ENCODE assay signal across 13 cellular contexts in genomic region chr14:61607570-61608244, GRCh38.
A peak's percentile ranks its signal among the peaks of the same experiment; 100 is the strongest.
DNase-seq lines count a peak whose midpoint lies in the region; ATAC-seq, FAIRE-seq and TF ChIP-seq lines count a peak whose summit lies in the region.
"Had no signal": no experiment of that assay in that cellular context is flagged by ENCODE, and none has a peak within 500 bp of the region (broad histone marks: within the 10 kb centered on the region; RNA-seq: fewer than 3 reads in every experiment).

No MANE protein-coding gene starts in this region.

- no peak overlapping the region for H4K91ac ChIP-seq in H1 (replicated peaks; ENCODE audit: insufficient read length, low read length)

- TF ChIP-seq EP300 in H1 (IDR thresholded peaks at IDR 0.05; ENCODE audit: borderline replicate concordance in 1 of 2, low read depth in 2 of 2, low read length in 2 of 2) = no peak

- no peak overlapping the region for H3K9ac ChIP-seq in H1 (replicated peaks in 1 of 4; ENCODE audit: extremely low read depth in 1 of 4, low read depth in 3 of 4, low read length in 3 of 4)

- H3K23ac ChIP-seq in H1 (ENCODE audit: insufficient read length) = no peak overlapping the region

- H3K27ac Mint-ChIP-seq in T-helper 17 cell = no peak overlapping the region
- H3K27ac Mint-ChIP-seq: activated CD4-positive, alpha-beta memory T cell treated with anti-CD3 and anti-CD28 coated beads, Interleukin-2, amount 10 ng/mL, durations not matched to agents 7 days and 5 days had no signal

- H2BK12ac ChIP-seq in H1 (ENCODE audit: low read depth, low read length) = peak overlapping the region; percentile 98; the same call in 1 of the 2 replicates

- H3K27ac ChIP-seq in H1 (ENCODE audit: low read depth, low read length) = no peak overlapping the region
- H3K27ac ChIP-seq: tibial artery had no signal

- peak overlapping the region in 1 of 2 experiments; percentile 72; a peak in 1 of 4 replicates for H3K4me2 ChIP-seq in H1 (ENCODE audit: insufficient read depth in 1 of 2, low read depth in 2 of 2, low read length in 2 of 2)

- H3K56ac ChIP-seq in H1 (replicated peaks; ENCODE audit: insufficient read length, low read depth, low read length) = no peak overlapping the region

- no peak overlapping the region for H2BK120ac ChIP-seq in H1 (replicated peaks; ENCODE audit: low read depth, low read length)

- H3K36me3 Mint-ChIP-seq in T-helper 17 cell (ENCODE audit: low read depth) = peaks cover 2% of the 10 kb centered on the region

- H3K4me3 Mint-ChIP-seq in T-helper 17 cell = no peak overlapping the region
- H3K4me3 Mint-ChIP-seq: activated CD4-positive, alpha-beta memory T cell treated with anti-CD3 and anti-CD28 coated beads, Interleukin-2, amount 10 ng/mL, durations not matched to agents 7 days and 5 days had no signal

- H4K20me1 ChIP-seq in H1 (replicated peaks in 1 of 2; ENCODE audit: control insufficient read depth in 1 of 2, insufficient read depth in 2 of 2, low read length in 2 of 2) = no peaks in the 10 kb centered on the region

- no peaks in the 10 kb centered on the region; the same call in 1 of the 2 replicates for H3K23me2 ChIP-seq in H1 (ENCODE audit: low read depth, low read length)

- H2AK5ac ChIP-seq in H1 (ENCODE audit: low read depth, low read length) = no peak overlapping the region

- peak overlapping the region; percentile 42 for H3K18ac ChIP-seq in H1 (ENCODE audit: extremely low read depth, low read length)

- H4K5ac ChIP-seq in H1 (ENCODE audit: insufficient read length, low read depth, low read length) = no peak overlapping the region

- TF ChIP-seq POLR2A in H1 (IDR thresholded peaks at IDR 0.05; ENCODE audit: control extremely low read depth in 1 of 2, low read depth in 2 of 2, low read length in 2 of 2) = no peak
- no peak for TF ChIP-seq POLR2A in GM12891 (IDR thresholded peaks at IDR 0.05; ENCODE audit: low read depth, low read length)

- FAIRE-seq in H1 (lab: Jason Lieb, UNC) (no peak), GM19239 (lab: Jason Lieb, UNC) (no peak), GM12891 (lab: Jason Lieb, UNC) (no peak)

- H3K4ac ChIP-seq in H1 (replicated peaks; ENCODE audit: insufficient read length, low read depth, low read length) = no peak overlapping the region

- ATAC-seq in GM18907 (IDR thresholded peaks at IDR 0.05; ENCODE audit: unreplicated experiment) = peak; percentile 61
- no peak for ATAC-seq in T-helper 17 cell
- ATAC-seq: Right ventricle myocardium inferior had no signal

- H3K27me3 Mint-ChIP-seq in T-helper 17 cell = peaks cover 4% of the 10 kb centered on the region

- H2AFZ ChIP-seq in H1 (ENCODE audit: low read length) = no peak overlapping the region

- WGBS in H1 (ENCODE audit: extremely low coverage in 1 of 2, insufficient coverage in 1 of 2, insufficient read length in 1 of 2, insufficient replicate concordance in 2 of 2, low coverage in 1 of 2, low lambda C conversion rate in 2 of 2, missing lambda C conversion rate in 1 of 2), 2 experiments = 80% methylated on average over 7 of the region's 7 CpGs; no CpG with 5 or more reads in 1 of the 2 experiments

- TF ChIP-seq RAD21 in H1 (IDR thresholded peaks at IDR 0.05 in 1 of 2, conservative IDR thresholded peaks at IDR 0.05 in 1 of 2; ENCODE audit: low read depth in 2 of 2, low read length in 2 of 2) = peak in 1 of 2 experiments; percentile 29; a peak in 2 of 4 replicates

- H4K8ac ChIP-seq in H1 (ENCODE audit: extremely low read depth, insufficient read depth, low read length) = no peak overlapping the region; the same call in 1 of the 2 replicates

- no peak overlapping the region for H3K14ac ChIP-seq in H1 (ENCODE audit: insufficient read length)

- H3K36me3 ChIP-seq in H1 (ENCODE audit: control insufficient read depth in 2 of 4, insufficient read depth in 4 of 4, low read length in 3 of 4) = no peaks in the 10 kb centered on the region
- H3K36me3 ChIP-seq: tibial artery had no signal

- H3K9me3 ChIP-seq in H1 (ENCODE audit: insufficient read depth in 2 of 2, low read depth in 1 of 2, low read length in 1 of 2) = no peaks in the 10 kb centered on the region
- H3K9me3 ChIP-seq in T-helper 17 cell (ENCODE audit: control insufficient read depth, low read length, poor library complexity, severe bottlenecking) = no peaks in the 10 kb centered on the region
- H3K9me3 ChIP-seq: tibial artery had no signal

- peaks cover 13% of the 10 kb centered on the region for H3K4me1 Mint-ChIP-seq in T-helper 17 cell

- TF ChIP-seq CTCF in H1 (IDR thresholded peaks at IDR 0.05; ENCODE audit: control extremely low read depth in 1 of 3, insufficient read depth in 1 of 3, low read depth in 1 of 3, low read length in 3 of 3) = peak in 2 of 3 experiments; percentile 16 to 43; a peak in 3 of 4 replicates

- DNase-seq in NCI-H345 treated with DMSO at 0.1 percent for 48 hours (lab: John Stamatoyannopoulos, UW; ENCODE audit: unreplicated experiment) (peak; percentile 41), H1 (ENCODE audit: low read depth in 1 of 2, low spot score in 2 of 2) (no peak), retina (peak; percentile 85), GM19239 (ENCODE audit: insufficient read length, low spot score) (no peak), T-helper 17 cell (no peak), GM12891 (ENCODE audit: insufficient read length, low spot score) (no peak)
- DNase-seq: activated CD4-positive, alpha-beta memory T cell treated with anti-CD3 and anti-CD28 coated beads, Interleukin-2, amount 10 ng/mL, durations not matched to agents 7 days and 5 days; anterior cingulate cortex; mammary epithelial cell; MM.1S; tibial artery had no signal

- POLR2A ChIA-PET in H1 (lab: Charles Lee; ENCODE audit: partially characterized antibody) = interaction anchor here (3.5 kb wide), 1 partner anchor 88 kb away, joined by 23 read pairs; the partner anchor contains the start of gene HIF1A

- no peaks in the 10 kb centered on the region for H3K79me1 ChIP-seq in H1 (ENCODE audit: low read depth, low read length)

- no peak overlapping the region for H3K4me3 ChIP-seq in H1 (ENCODE audit: extremely low read depth in 1 of 4, insufficient read depth in 2 of 4, low read depth in 3 of 4, low read length in 4 of 4)
- H3K4me3 ChIP-seq: tibial artery had no signal

- CTCF ChIA-PET in H1 (lab: Charles Lee; ENCODE audit: partially characterized antibody) = interaction anchor here (0.9 to 1.8 kb wide), 7 partner anchors 9 to 71 kb away, joined by 3 to 6 read pairs (median 4); no protein-coding TSS in a partner anchor

- peak overlapping the region; percentile 54; the same call in 1 of the 2 replicates for H2BK5ac ChIP-seq in H1 (ENCODE audit: low read depth, low read length)

- H2BK20ac ChIP-seq in H1 (ENCODE audit: low read length) = peak overlapping the region; percentile 96; the same call in 1 of the 2 replicates

- no peaks in the 10 kb centered on the region; a peak in 1 of 4 replicates for H3K79me2 ChIP-seq in H1 (ENCODE audit: control insufficient read depth in 1 of 2, insufficient read depth in 2 of 2, low read length in 2 of 2)

- peak overlapping the region; percentile 99; the same call in 1 of the 2 replicates for H2BK15ac ChIP-seq in H1 (ENCODE audit: low read length)

- peaks cover 21 to 27% (median 21%) of the 10 kb centered on the region in 4 experiments for H3K4me1 ChIP-seq in H1 (replicated peaks in 1 of 4; ENCODE audit: control insufficient read depth in 3 of 4, insufficient read depth in 4 of 4, low read length in 3 of 4)

- H3K27me3 ChIP-seq in H1 (replicated peaks in 1 of 4; ENCODE audit: control insufficient read depth in 3 of 4, extremely low read depth in 1 of 4, insufficient read depth in 3 of 4, low read length in 3 of 4) = no peaks in the 10 kb centered on the region
- H3K27me3 ChIP-seq: tibial artery had no signal

TF ChIP-seq in H1, 55 proteins besides CTCF, POLR2A, EP300 and RAD21:
- no peak for TF ChIP-seq YY1 (IDR thresholded peaks at IDR 0.05; ENCODE audit: low read depth, low read length)
- TF ChIP-seq JUN (IDR thresholded peaks at IDR 0.05; ENCODE audit: low read depth, low read length) = no peak
- TF ChIP-seq TBP (IDR thresholded peaks at IDR 0.05; ENCODE audit: low read depth, low read length) = no peak
- TF ChIP-seq BRCA1 (IDR thresholded peaks at IDR 0.05; ENCODE audit: low read depth, low read length) = no peak
- TF ChIP-seq EZH2 (IDR thresholded peaks at IDR 0.05; ENCODE audit: low read depth, low read length, severe bottlenecking) = no peak
- TF ChIP-seq ATF3 (IDR thresholded peaks at IDR 0.05; ENCODE audit: insufficient read depth, low read depth, low read length) = no peak
- no peak for TF ChIP-seq BCL11A (IDR thresholded peaks at IDR 0.05; ENCODE audit: low read depth in 2 of 2, low read length in 2 of 2)
- TF ChIP-seq CHD1 (IDR thresholded peaks at IDR 0.05; ENCODE audit: low read depth, low read length) = no peak
- no peak for TF ChIP-seq GTF2F1 (IDR thresholded peaks at IDR 0.05; ENCODE audit: borderline replicate concordance, low read depth, low read length)
TF ChIP-seq in H1: peak in this region for 0.

TF ChIP-seq in GM12891, 5 proteins besides CTCF, POLR2A, EP300 and RAD21:
- TF ChIP-seq POLR2AphosphoS5 (IDR thresholded peaks at IDR 0.05; ENCODE audit: low read depth, low read length) = no peak
- TF ChIP-seq POU2F2 (IDR thresholded peaks at IDR 0.05; ENCODE audit: low read depth, low read length) = no peak

Comparison
In these comparisons a context has a peak if more than half of its experiments do, and no peak if none do; other contexts are left out.
1. DNase-seq: peak in NCI-H345 treated with DMSO at 0.1 percent for 48 hours (single experiment) and retina (single experiment); none in H1 (0 of 2), GM19239 (single experiment), T-helper 17 cell (0 of 3) and GM12891 (single experiment).